Comparison of ENCODE assay signal across 8 cellular contexts in the genomic region with DNA sequence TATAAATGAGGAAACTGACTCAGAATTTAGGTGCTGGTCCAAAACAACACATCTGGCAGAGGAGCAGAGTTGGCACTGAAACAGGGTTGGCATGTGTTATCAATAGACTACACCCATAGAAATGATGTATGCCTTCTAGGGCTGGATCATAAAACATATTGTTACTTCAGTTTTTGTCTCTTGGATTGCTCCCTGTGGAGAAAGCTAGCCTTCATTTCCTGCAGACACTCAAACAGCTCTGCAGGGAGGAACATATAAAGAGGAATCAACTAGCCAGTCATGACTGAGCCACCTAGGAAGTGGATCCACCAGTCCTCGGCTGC. TPM values are rescaled to one million over a fixed set of nuclear protein-coding genes. Genes with fewer than 3 reads are reported as not detected.
DNase-seq lines count a peak whose midpoint lies in the region; ATAC-seq and TF ChIP-seq lines count a peak whose summit lies in the region.

No MANE protein-coding gene starts in this region.

- ATAC-seq in HG03460 (IDR thresholded peaks at IDR 0.05; ENCODE audit: unreplicated experiment) (no peak), GM21576 (IDR thresholded peaks at IDR 0.05; ENCODE audit: unreplicated experiment) (no peak)

- TF ChIP-seq CTCF in HL-60 (IDR thresholded peaks at IDR 0.05; ENCODE audit: insufficient read depth, low read length): no peak
- TF ChIP-seq CTCF in liver (IDR thresholded peaks at IDR 0.05; ENCODE audit: low read depth, low read length, missing input control): no peak
- no peak for TF ChIP-seq CTCF in uterus (IDR thresholded peaks at IDR 0.05)

- H3K9ac ChIP-seq in liver (ENCODE audit: low read depth in 1 of 2, low read length in 2 of 2): no peak overlapping the region

- no peaks in the 10 kb centered on the region for H3K27me3 ChIP-seq in HL-60 (ENCODE audit: insufficient read depth, poor library complexity, severe bottlenecking)
- H3K27me3 ChIP-seq in liver (ENCODE audit: control insufficient read depth in 4 of 4, insufficient read depth in 4 of 4, low read length in 3 of 4): peaks cover 0 to 4% (median 2%) of the 10 kb centered on the region in 4 donors
- H3K27me3 ChIP-seq in uterus: no peaks in the 10 kb centered on the region

- intact Hi-C loops in uterus (cut with DNase I; ENCODE audit: low total_unique reads): no loop called here

- H3K9me3 ChIP-seq in liver (ENCODE audit: control insufficient read depth in 4 of 4, low read length in 3 of 4) (no peaks in the 10 kb centered on the region), uterus (no peaks in the 10 kb centered on the region)

- no peak for TF ChIP-seq RAD21 in liver (IDR thresholded peaks at IDR 0.05)

- WGBS in liver: 70% methylated on average over 1 of the region's 1 CpG

- H3K36me3 ChIP-seq in liver (ENCODE audit: control insufficient read depth in 4 of 4, insufficient read depth in 3 of 4, low read depth in 1 of 4, low read length in 3 of 4) (peaks cover 0 to 17% (median 8%) of the 10 kb centered on the region in 4 donors), uterus (no peaks in the 10 kb centered on the region)

- TF ChIP-seq POLR2A in uterus (IDR thresholded peaks at IDR 0.05): no peak

- DNase-seq in DMS53 treated with DMSO at 0.1 percent for 48 hours (lab: John Stamatoyannopoulos, UW; ENCODE audit: unreplicated experiment): peak; percentile 7
- DNase-seq in HL-60 (ENCODE audit: low read depth in 1 of 2, low spot score in 1 of 2): peak in 1 of 2 experiments; percentile 21
- DNase-seq in uterus: no peak
- no peak for DNase-seq in DMS114 treated with DMSO at 0.1 percent for 48 hours (lab: John Stamatoyannopoulos, UW; ENCODE audit: unreplicated experiment)

- peak overlapping the region; percentile 63 for H3K4me3 ChIP-seq in HL-60 (replicated peaks; ENCODE audit: insufficient read depth, low read length)
- H3K4me3 ChIP-seq in liver (ENCODE audit: low read depth in 1 of 3, low read length in 3 of 3): peak overlapping the region; percentile 67 to 94 (median 87)
- peak overlapping the region; percentile 55 to 67 for H3K4me3 ChIP-seq in uterus

- H3K27ac ChIP-seq in HL-60 (replicated peaks): peak overlapping the region; percentile 96
- peak overlapping the region; percentile 53 for H3K27ac ChIP-seq in angular gyrus (ENCODE audit: low read depth, low read length)
- H3K27ac ChIP-seq in liver (ENCODE audit: low read depth in 1 of 2, low read length in 2 of 2): no peak overlapping the region
- H3K27ac ChIP-seq in uterus: peak overlapping the region; percentile 58 to 77

- H3K4me1 ChIP-seq in liver (ENCODE audit: control insufficient read depth in 4 of 4, insufficient read depth in 4 of 4, low read length in 3 of 4) (peaks cover 0 to 21% (median 7%) of the 10 kb centered on the region in 4 donors), uterus (no peaks in the 10 kb centered on the region)

TF ChIP-seq in liver, 16 proteins besides CTCF, POLR2A, EP300 and RAD21:
- TF ChIP-seq GABPA (IDR thresholded peaks at IDR 0.05 in 1 of 2, conservative IDR thresholded peaks at IDR 0.05 in 1 of 2) (no peak), EGR1 (IDR thresholded peaks at IDR 0.05; ENCODE audit: low read depth in 2 of 2) (no peak), YY1 (IDR thresholded peaks at IDR 0.05) (no peak), FOXA1 (IDR thresholded peaks at IDR 0.05) (no peak)

RNA-seq across cellular contexts. Expression of a gene that starts 0.5 kb away (rescaled TPM):
- total RNA-seq in liver (10 to 100 TPM; 44.5 to 52.9 TPM), uterus (100 to 1,000 TPM in 2 of 4 donors, 10 to 100 TPM in 2; 63.7 to 137 (median 114) TPM)
- 10 to 100 TPM; 35.7 to 50.6 TPM for polyA plus RNA-seq in liver

Comparison
In these comparisons a context has a peak if more than half of its experiments do, and no peak if none do; other contexts are left out.
1. H3K27ac ChIP-seq: peak in HL-60 (single experiment), angular gyrus (single experiment) and uterus (2 of 2); none in liver (0 of 2).
2. Peak in every context shown above with its lines, with median percentiles within 50 percentile points of each other: H3K4me3 ChIP-seq.